Comparison of ENCODE assay signal across 9 cellular contexts in genomic region chr16:85370881-85371651, GRCh38.
DNase-seq lines count a peak whose midpoint lies in the region; ATAC-seq and TF ChIP-seq lines count a peak whose summit lies in the region.
"Had no signal": no experiment of that assay in that cellular context is flagged by ENCODE, and none has a peak within 500 bp of the region (broad histone marks: within the 10 kb centered on the region; RNA-seq: fewer than 3 reads in every experiment).

No MANE protein-coding gene starts in this region.

- peak overlapping the region; percentile 66 for H3K4me2 ChIP-seq in mammary epithelial cell (ENCODE audit: insufficient read depth, low read depth, low read length)

- H3K27me3 ChIP-seq in mammary epithelial cell (ENCODE audit: insufficient read depth, low read length) (no peaks in the 10 kb centered on the region), upper lobe of left lung (no peaks in the 10 kb centered on the region)

- no peaks in the 10 kb centered on the region for H3K79me2 ChIP-seq in mammary epithelial cell (ENCODE audit: insufficient read depth, low read length)

- H2AFZ ChIP-seq in mammary epithelial cell (ENCODE audit: low read depth, low read length): peak overlapping the region; percentile 67

- CTCF ChIA-PET in mammary epithelial cell (lab: Charles Lee; ENCODE audit: low non-redundant PET): no interaction called here

- ATAC-seq in upper lobe of left lung (ENCODE audit: low FRiP score in 2 of 2) (peak; percentile 59 to 62), GM18907 (IDR thresholded peaks at IDR 0.05; ENCODE audit: unreplicated experiment) (no peak), HG03097 (IDR thresholded peaks at IDR 0.05; ENCODE audit: low FRiP score, unreplicated experiment) (no peak)

- H3K4me1 ChIP-seq in mammary epithelial cell (ENCODE audit: insufficient read depth, low read length): peaks cover 36% of the 10 kb centered on the region
- peaks cover 31% of the 10 kb centered on the region for H3K4me1 ChIP-seq in mesodermal cell (ENCODE audit: control insufficient read depth, insufficient read depth, low read length, poor library complexity, severe bottlenecking)
- peaks cover 16 to 40% (median 23%) of the 10 kb centered on the region in 4 donors for H3K4me1 ChIP-seq in upper lobe of left lung

- 62% methylated on average over 13 of the region's 28 CpGs for WGBS in mammary epithelial cell (ENCODE audit: low coverage, missing lambda C conversion rate)
- WGBS in mesodermal cell (ENCODE audit: insufficient coverage in 2 of 2), 2 experiments: 76 to 77% methylated on average over 17 to 27 of the region's 28 CpGs
- WGBS in upper lobe of left lung, 2 donors: 35 to 67% methylated on average over 7 to 27 of the region's 28 CpGs

- dilution Hi-C loops in mammary epithelial cell (cut with HindIII; ENCODE audit: low sequenced_read_pairs): no loop called here

- peak in 1 of 4 donors; percentile 47 for TF ChIP-seq POLR2A in upper lobe of left lung (IDR thresholded peaks at IDR 0.05)

- no TSS peak for BruUV-seq in mammary epithelial cell (replicated peaks; lab: Mats Ljungman, UMichigan)

- no peak overlapping the region for H3K9ac ChIP-seq in mammary epithelial cell (ENCODE audit: insufficient read depth, low read length)

- no peaks in the 10 kb centered on the region for H3K9me3 ChIP-seq in mammary epithelial cell (replicated peaks; ENCODE audit: insufficient read depth, low read length)
- H3K9me3 ChIP-seq in mesodermal cell (ENCODE audit: control insufficient read depth, low read length): no peaks in the 10 kb centered on the region
- no peaks in the 10 kb centered on the region for H3K9me3 ChIP-seq in upper lobe of left lung

- H3K4me3 ChIP-seq in mammary epithelial cell (replicated peaks in 1 of 3; ENCODE audit: insufficient read depth in 1 of 3, low read depth in 2 of 3, low read length in 3 of 3) (peak overlapping the region in 1 of 3 experiments; percentile 41), mesodermal cell (ENCODE audit: extremely low read depth, insufficient read depth, low read length, poor library complexity, severe bottlenecking) (no peak overlapping the region), upper lobe of left lung (peak overlapping the region in 3 of 4 donors; percentile 1 to 24 (median 21))

- TF ChIP-seq EP300 in upper lobe of left lung (IDR thresholded peaks at IDR 0.05): no peak

- DNase-seq in LHCN-M2 (ENCODE audit: low read depth) (peak; percentile 59), mammary epithelial cell (peak; percentile 54), upper lobe of left lung (peak; percentile 84 to 87), GM13977 (ENCODE audit: low spot score) (no peak)
- DNase-seq: kidney glomerular epithelial cell, NCI-H2029 treated with DMSO at 0.1 percent for 48 hours had no signal

- TF ChIP-seq CTCF in mammary epithelial cell (conservative IDR thresholded peaks at IDR 0.05 in 1 of 2, IDR thresholded peaks at IDR 0.05 in 1 of 2; ENCODE audit: extremely low read depth in 1 of 2, insufficient read depth in 1 of 2, low read depth in 1 of 2, low read length in 2 of 2) (no peak), upper lobe of left lung (IDR thresholded peaks at IDR 0.05) (peak in 1 of 6 experiments; percentile 31), GM13977 (IDR thresholded peaks at IDR 0.05; ENCODE audit: extremely low read depth, insufficient read depth, missing control alignments) (no peak)

- H3K36me3 ChIP-seq in mammary epithelial cell (ENCODE audit: insufficient read depth, low read length) (no peaks in the 10 kb centered on the region), mesodermal cell (ENCODE audit: control insufficient read depth, insufficient read depth, low read length) (no peaks in the 10 kb centered on the region), upper lobe of left lung (no peaks in the 10 kb centered on the region)

- in situ Hi-C loops in mammary epithelial cell (cut with MboI; ENCODE audit: low sequenced_read_pairs in 2 of 2): no loop called here
- in situ Hi-C loops in GM13977 (cut with MboI; ENCODE audit: low pct_unique_long_range_greater_than_20kb, low sequenced_read_pairs, unreplicated experiment): no loop called here

- H4K20me1 ChIP-seq in mammary epithelial cell (ENCODE audit: insufficient read depth, low read length): no peaks in the 10 kb centered on the region

- H3K27ac ChIP-seq in mammary epithelial cell (ENCODE audit: insufficient read depth, low read depth, low read length) (no peak overlapping the region), mesodermal cell (ENCODE audit: low read depth, low read length, severe bottlenecking) (peak overlapping the region; percentile 29), upper lobe of left lung (peak overlapping the region; percentile 39 to 79 (median 57))

- intact Hi-C loops in mammary epithelial cell (cut with micrococcal nuclease): loop anchor here (1.0 to 5.0 kb wide), 5 partner anchors 13 to 239 kb away; no protein-coding TSS in a partner anchor

Comparison
In these comparisons a context has a peak if more than half of its experiments do, and no peak if none do; other contexts are left out.
1. ATAC-seq: peak in upper lobe of left lung (2 of 2); none in GM18907 (single experiment) and HG03097 (single experiment).